In the genomic region with DNA sequence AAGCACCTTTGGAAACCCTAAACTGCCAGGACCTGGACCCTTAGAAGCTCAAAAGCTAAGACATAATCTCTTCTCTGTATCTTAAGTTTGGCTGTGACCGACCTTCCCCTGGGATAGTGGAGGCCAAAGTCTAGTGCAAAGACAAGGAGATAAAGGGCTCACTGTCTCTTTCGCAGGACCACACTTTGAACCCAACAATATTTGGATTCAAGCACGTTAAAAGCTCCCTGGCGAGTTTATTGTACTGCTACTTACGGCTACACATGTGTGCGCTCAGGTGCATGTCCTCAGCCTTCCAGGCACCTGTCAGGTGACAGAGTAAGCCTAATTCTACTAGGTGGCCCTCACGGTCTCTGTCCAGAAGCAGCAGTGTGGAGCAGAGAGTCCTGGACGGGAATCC, we compare ENCODE assay signal across 1 cellular context.
TF ChIP-seq lines count a peak whose summit lies in the region.

No MANE protein-coding gene starts in this region.

TF ChIP-seq in HepG2, 621 proteins besides CTCF, POLR2A, EP300 and RAD21:
- TF ChIP-seq BHLHE40 (IDR thresholded peaks at IDR 0.05; ENCODE audit: low read length) (no peak), HNF4A (CRISPR knock-in tag; IDR thresholded peaks at IDR 0.05) (peak; percentile 51), NFYB (CRISPR knock-in tag; IDR thresholded peaks at IDR 0.05) (no peak), BCL6 (CRISPR knock-in tag; IDR thresholded peaks at IDR 0.05) (no peak), ZNF326 (CRISPR knock-in tag; IDR thresholded peaks at IDR 0.05; ENCODE audit: borderline replicate concordance) (no peak)
- TF ChIP-seq, protein P1, sequence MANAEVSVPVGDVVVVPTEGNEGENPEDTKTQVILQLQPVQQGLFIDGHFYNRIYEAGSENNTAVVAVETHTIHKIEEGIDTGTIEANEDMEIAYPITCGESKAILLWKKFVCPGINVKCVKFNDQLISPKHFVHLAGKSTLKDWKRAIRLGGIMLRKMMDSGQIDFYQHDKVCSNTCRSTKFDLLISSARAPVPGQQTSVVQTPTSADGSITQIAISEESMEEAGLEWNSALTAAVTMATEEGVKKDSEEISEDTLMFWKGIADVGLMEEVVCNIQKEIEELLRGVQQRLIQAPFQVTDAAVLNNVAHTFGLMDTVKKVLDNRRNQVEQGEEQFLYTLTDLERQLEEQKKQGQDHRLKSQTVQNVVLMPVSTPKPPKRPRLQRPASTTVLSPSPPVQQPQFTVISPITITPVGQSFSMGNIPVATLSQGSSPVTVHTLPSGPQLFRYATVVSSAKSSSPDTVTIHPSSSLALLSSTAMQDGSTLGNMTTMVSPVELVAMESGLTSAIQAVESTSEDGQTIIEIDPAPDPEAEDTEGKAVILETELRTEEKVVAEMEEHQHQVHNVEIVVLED (CRISPR knock-in tag; IDR thresholded peaks at IDR 0.05; ENCODE audit: borderline replicate concordance): no peak
- TF ChIP-seq, protein P2, sequence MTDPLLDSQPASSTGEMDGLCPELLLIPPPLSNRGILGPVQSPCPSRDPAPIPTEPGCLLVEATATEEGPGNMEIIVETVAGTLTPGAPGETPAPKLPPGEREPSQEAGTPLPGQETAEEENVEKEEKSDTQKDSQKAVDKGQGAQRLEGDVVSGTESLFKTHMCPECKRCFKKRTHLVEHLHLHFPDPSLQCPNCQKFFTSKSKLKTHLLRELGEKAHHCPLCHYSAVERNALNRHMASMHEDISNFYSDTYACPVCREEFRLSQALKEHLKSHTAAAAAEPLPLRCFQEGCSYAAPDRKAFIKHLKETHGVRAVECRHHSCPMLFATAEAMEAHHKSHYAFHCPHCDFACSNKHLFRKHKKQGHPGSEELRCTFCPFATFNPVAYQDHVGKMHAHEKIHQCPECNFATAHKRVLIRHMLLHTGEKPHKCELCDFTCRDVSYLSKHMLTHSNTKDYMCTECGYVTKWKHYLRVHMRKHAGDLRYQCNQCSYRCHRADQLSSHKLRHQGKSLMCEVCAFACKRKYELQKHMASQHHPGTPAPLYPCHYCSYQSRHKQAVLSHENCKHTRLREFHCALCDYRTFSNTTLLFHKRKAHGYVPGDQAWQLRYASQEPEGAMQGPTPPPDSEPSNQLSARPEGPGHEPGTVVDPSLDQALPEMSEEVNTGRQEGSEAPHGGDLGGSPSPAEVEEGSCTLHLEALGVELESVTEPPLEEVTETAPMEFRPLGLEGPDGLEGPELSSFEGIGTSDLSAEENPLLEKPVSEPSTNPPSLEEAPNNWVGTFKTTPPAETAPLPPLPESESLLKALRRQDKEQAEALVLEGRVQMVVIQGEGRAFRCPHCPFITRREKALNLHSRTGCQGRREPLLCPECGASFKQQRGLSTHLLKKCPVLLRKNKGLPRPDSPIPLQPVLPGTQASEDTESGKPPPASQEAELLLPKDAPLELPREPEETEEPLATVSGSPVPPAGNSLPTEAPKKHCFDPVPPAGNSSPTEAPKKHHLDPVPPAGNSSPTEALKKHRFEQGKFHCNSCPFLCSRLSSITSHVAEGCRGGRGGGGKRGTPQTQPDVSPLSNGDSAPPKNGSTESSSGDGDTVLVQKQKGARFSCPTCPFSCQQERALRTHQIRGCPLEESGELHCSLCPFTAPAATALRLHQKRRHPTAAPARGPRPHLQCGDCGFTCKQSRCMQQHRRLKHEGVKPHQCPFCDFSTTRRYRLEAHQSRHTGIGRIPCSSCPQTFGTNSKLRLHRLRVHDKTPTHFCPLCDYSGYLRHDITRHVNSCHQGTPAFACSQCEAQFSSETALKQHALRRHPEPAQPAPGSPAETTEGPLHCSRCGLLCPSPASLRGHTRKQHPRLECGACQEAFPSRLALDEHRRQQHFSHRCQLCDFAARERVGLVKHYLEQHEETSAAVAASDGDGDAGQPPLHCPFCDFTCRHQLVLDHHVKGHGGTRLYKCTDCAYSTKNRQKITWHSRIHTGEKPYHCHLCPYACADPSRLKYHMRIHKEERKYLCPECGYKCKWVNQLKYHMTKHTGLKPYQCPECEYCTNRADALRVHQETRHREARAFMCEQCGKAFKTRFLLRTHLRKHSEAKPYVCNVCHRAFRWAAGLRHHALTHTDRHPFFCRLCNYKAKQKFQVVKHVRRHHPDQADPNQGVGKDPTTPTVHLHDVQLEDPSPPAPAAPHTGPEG (CRISPR knock-in tag; IDR thresholded peaks at IDR 0.05): no peak
- TF ChIP-seq, protein P3, sequence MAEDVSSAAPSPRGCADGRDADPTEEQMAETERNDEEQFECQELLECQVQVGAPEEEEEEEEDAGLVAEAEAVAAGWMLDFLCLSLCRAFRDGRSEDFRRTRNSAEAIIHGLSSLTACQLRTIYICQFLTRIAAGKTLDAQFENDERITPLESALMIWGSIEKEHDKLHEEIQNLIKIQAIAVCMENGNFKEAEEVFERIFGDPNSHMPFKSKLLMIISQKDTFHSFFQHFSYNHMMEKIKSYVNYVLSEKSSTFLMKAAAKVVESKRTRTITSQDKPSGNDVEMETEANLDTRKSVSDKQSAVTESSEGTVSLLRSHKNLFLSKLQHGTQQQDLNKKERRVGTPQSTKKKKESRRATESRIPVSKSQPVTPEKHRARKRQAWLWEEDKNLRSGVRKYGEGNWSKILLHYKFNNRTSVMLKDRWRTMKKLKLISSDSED (CRISPR knock-in tag; IDR thresholded peaks at IDR 0.05): no peak
- TF ChIP-seq, protein P4, sequence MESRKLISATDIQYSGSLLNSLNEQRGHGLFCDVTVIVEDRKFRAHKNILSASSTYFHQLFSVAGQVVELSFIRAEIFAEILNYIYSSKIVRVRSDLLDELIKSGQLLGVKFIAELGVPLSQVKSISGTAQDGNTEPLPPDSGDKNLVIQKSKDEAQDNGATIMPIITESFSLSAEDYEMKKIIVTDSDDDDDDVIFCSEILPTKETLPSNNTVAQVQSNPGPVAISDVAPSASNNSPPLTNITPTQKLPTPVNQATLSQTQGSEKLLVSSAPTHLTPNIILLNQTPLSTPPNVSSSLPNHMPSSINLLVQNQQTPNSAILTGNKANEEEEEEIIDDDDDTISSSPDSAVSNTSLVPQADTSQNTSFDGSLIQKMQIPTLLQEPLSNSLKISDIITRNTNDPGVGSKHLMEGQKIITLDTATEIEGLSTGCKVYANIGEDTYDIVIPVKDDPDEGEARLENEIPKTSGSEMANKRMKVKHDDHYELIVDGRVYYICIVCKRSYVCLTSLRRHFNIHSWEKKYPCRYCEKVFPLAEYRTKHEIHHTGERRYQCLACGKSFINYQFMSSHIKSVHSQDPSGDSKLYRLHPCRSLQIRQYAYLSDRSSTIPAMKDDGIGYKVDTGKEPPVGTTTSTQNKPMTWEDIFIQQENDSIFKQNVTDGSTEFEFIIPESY (CRISPR knock-in tag; IDR thresholded peaks at IDR 0.05): peak; percentile 76
- TF ChIP-seq, protein P5, sequence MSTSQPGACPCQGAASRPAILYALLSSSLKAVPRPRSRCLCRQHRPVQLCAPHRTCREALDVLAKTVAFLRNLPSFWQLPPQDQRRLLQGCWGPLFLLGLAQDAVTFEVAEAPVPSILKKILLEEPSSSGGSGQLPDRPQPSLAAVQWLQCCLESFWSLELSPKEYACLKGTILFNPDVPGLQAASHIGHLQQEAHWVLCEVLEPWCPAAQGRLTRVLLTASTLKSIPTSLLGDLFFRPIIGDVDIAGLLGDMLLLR (CRISPR knock-in tag; IDR thresholded peaks at IDR 0.05): no peak
